In genomic region chr15:58369261-58369699, GRCh38 we compare ENCODE assay signal across 11 cellular contexts.
DNase-seq lines count a peak whose midpoint lies in the region; ATAC-seq and TF ChIP-seq lines count a peak whose summit lies in the region.
"Had no signal": no experiment of that assay in that cellular context is flagged by ENCODE, and none has a peak within 500 bp of the region (broad histone marks: within the 10 kb centered on the region; RNA-seq: fewer than 3 reads in every experiment).

No MANE protein-coding gene starts in this region.

- H3K4me1 Mint-ChIP-seq in CD4-positive, alpha-beta T cell (ENCODE audit: low read depth) = peaks cover 11% of the 10 kb centered on the region
- H3K4me1 Mint-ChIP-seq in activated naive CD8-positive, alpha-beta T cell treated with anti-CD3 and anti-CD28 coated beads for 36 hours = peaks cover 10% of the 10 kb centered on the region

- no peaks in the 10 kb centered on the region for H3K27me3 Mint-ChIP-seq in CD4-positive, alpha-beta T cell
- H3K27me3 Mint-ChIP-seq in activated naive CD8-positive, alpha-beta T cell treated with anti-CD3 and anti-CD28 coated beads for 36 hours = no peaks in the 10 kb centered on the region

- H3K27me3 ChIP-seq in CD4-positive, alpha-beta T cell (ENCODE audit: control insufficient read depth, insufficient read depth, low read length) = no peaks in the 10 kb centered on the region
- H3K27me3 ChIP-seq in right lobe of liver = no peaks in the 10 kb centered on the region
- H3K27me3 ChIP-seq: cardiac muscle cell had no signal

- peak overlapping the region; percentile 22 for H3K27ac Mint-ChIP-seq in CD4-positive, alpha-beta T cell
- H3K27ac Mint-ChIP-seq in activated naive CD8-positive, alpha-beta T cell treated with anti-CD3 and anti-CD28 coated beads for 36 hours = peak overlapping the region; percentile 55

- POLR2A ChIA-PET in CD4-positive, alpha-beta T cell (lab: Charles Lee) = interaction anchor here (1.0 to 1.1 kb wide), 2 partner anchors 41 to 381 kb away, joined by 3 to 4 read pairs; no protein-coding TSS in a partner anchor

- peaks cover 0 to 8% (median 0%) of the 10 kb centered on the region in 4 donors for H3K4me1 ChIP-seq in right lobe of liver
- H3K4me1 ChIP-seq: HAP-1 had no signal

- peak overlapping the region; percentile 26 for H3K4me3 Mint-ChIP-seq in CD4-positive, alpha-beta T cell
- peak overlapping the region; percentile 72 for H3K4me3 Mint-ChIP-seq in activated naive CD8-positive, alpha-beta T cell treated with anti-CD3 and anti-CD28 coated beads for 36 hours

- no peak for TF ChIP-seq CTCF in CD4-positive, alpha-beta T cell (IDR thresholded peaks at IDR 0.05)
- TF ChIP-seq CTCF in right lobe of liver (IDR thresholded peaks at IDR 0.05) = no peak

- CTCF ChIA-PET in CD4-positive, alpha-beta T cell (lab: Charles Lee) = no interaction called here

- H3K27ac ChIP-seq in CD4-positive, alpha-beta T cell (ENCODE audit: low read depth, low read length) = no peak overlapping the region
- no peak overlapping the region for H3K27ac ChIP-seq in right lobe of liver
- H3K27ac ChIP-seq: cardiac muscle cell, SK-N-MC had no signal

- intact Hi-C loops in CD4-positive, alpha-beta T cell (cut with DNase I, micrococcal nuclease) = no loop called here
- intact Hi-C loops in right lobe of liver (cut with DNase I) = no loop called here

- H3K4me3 ChIP-seq in right lobe of liver = peak overlapping the region in 1 of 3 donors; percentile 23
- H3K4me3 ChIP-seq: cardiac muscle cell, HAP-1, SK-N-MC had no signal

- no peaks in the 10 kb centered on the region for H3K9me3 Mint-ChIP-seq in CD4-positive, alpha-beta T cell
- H3K9me3 Mint-ChIP-seq in activated naive CD8-positive, alpha-beta T cell treated with anti-CD3 and anti-CD28 coated beads for 36 hours = peaks cover 20% of the 10 kb centered on the region

- no peaks in the 10 kb centered on the region for H3K36me3 ChIP-seq in right lobe of liver
- H3K36me3 ChIP-seq: cardiac muscle cell, HAP-1 had no signal

- peak in 3 of 10 experiments; percentile 1 to 19 (median 3) for DNase-seq in CD4-positive, alpha-beta T cell
- peak; percentile 15 for DNase-seq in activated naive CD8-positive, alpha-beta T cell treated with anti-CD3 and anti-CD28 coated beads for 36 hours
- DNase-seq in right lobe of liver (no peak), NCI-H146 (lab: John Stamatoyannopoulos, UW) (no peak), NCI-H446 treated with DMSO at 0.1 percent for 48 hours (lab: John Stamatoyannopoulos, UW) (no peak)

- H3K9me3 ChIP-seq in CD4-positive, alpha-beta T cell (ENCODE audit: control insufficient read depth, low read length) = peaks cover 7% of the 10 kb centered on the region
- H3K9me3 ChIP-seq in right lobe of liver = no peaks in the 10 kb centered on the region
- H3K9me3 ChIP-seq: HAP-1 had no signal

- no peak for TF ChIP-seq POLR2A in right lobe of liver (IDR thresholded peaks at IDR 0.05)

- no peaks in the 10 kb centered on the region for H3K36me3 Mint-ChIP-seq in CD4-positive, alpha-beta T cell (ENCODE audit: low read depth)
- H3K36me3 Mint-ChIP-seq in activated naive CD8-positive, alpha-beta T cell treated with anti-CD3 and anti-CD28 coated beads for 36 hours = peaks cover 5% of the 10 kb centered on the region

- ATAC-seq in CD4-positive, alpha-beta T cell (ENCODE audit: poor library complexity) = peak; percentile 71
- peak; percentile 50 for ATAC-seq in HG02798 (IDR thresholded peaks at IDR 0.05; ENCODE audit: poor library complexity, unreplicated experiment)
- peak; percentile 79 to 94 (median 90) for ATAC-seq in right lobe of liver
- no peak for ATAC-seq in HG03196 (IDR thresholded peaks at IDR 0.05; ENCODE audit: unreplicated experiment)
- no peak for ATAC-seq in GM19455 (IDR thresholded peaks at IDR 0.05; ENCODE audit: unreplicated experiment)

- WGBS in right lobe of liver (ENCODE audit: insufficient coverage, low coverage, low lambda C conversion rate, missing lambda C conversion rate) = 32% methylated on average over 5 of the region's 5 CpGs

Comparison
In these comparisons a context has a peak if more than half of its experiments do, and no peak if none do; other contexts are left out.
1. ATAC-seq: peak in CD4-positive, alpha-beta T cell (single experiment), HG02798 (single experiment) and right lobe of liver (4 of 4); none in HG03196 (single experiment) and GM19455 (single experiment).